Comparison of ENCODE assay signal across 9 cellular contexts in genomic region chr22:23565942-23566715, GRCh38. TPM values are rescaled to one million over a fixed set of nuclear protein-coding genes. Genes with fewer than 3 reads are reported as not detected.
DNase-seq lines count a peak whose midpoint lies in the region; ATAC-seq and TF ChIP-seq lines count a peak whose summit lies in the region.
"Had no signal": no experiment of that assay in that cellular context is flagged by ENCODE, and none has a peak within 500 bp of the region (broad histone marks: within the 10 kb centered on the region; RNA-seq: fewer than 3 reads in every experiment).

No MANE protein-coding gene starts in this region.

- no peaks in the 10 kb centered on the region for H3K36me3 ChIP-seq in CD8-positive, alpha-beta memory T cell (ENCODE audit: insufficient read depth, low read length)
- H3K36me3 ChIP-seq in esophagus squamous epithelium (no peaks in the 10 kb centered on the region), parathyroid adenoma (ENCODE audit: control insufficient read depth, insufficient read depth, low read length) (no peaks in the 10 kb centered on the region)

- H3K27ac Mint-ChIP-seq in CD8-positive, alpha-beta memory T cell, result peak overlapping the region in 4 of 8 donors; percentile 26 to 79 (median 46)

- H3K4me2 ChIP-seq in parathyroid adenoma (ENCODE audit: low read length), result peak overlapping the region; percentile 79

- H3K4me1 Mint-ChIP-seq in CD8-positive, alpha-beta memory T cell, result peaks cover 0 to 10% (median 5%) of the 10 kb centered on the region in 3 donors

- no peaks in the 10 kb centered on the region for H3K36me3 Mint-ChIP-seq in CD8-positive, alpha-beta memory T cell

- ATAC-seq in GM18907 (IDR thresholded peaks at IDR 0.05; ENCODE audit: unreplicated experiment), result no peak

- H3K27me3 Mint-ChIP-seq in CD8-positive, alpha-beta memory T cell, result peaks cover 33 to 42% of the 10 kb centered on the region in 2 donors

- H3K9me3 Mint-ChIP-seq in CD8-positive, alpha-beta memory T cell, result no peaks in the 10 kb centered on the region

- H3K9ac ChIP-seq in parathyroid adenoma, result no peak overlapping the region

- DNase-seq in CD8-positive, alpha-beta memory T cell, result no peak
- DNase-seq in NCI-H2227 treated with DMSO at 0.1 percent for 48 hours (lab: John Stamatoyannopoulos, UW), result peak; percentile 36
- no peak for DNase-seq in esophagus squamous epithelium (lab: John Stamatoyannopoulos, UW)
- no peak for DNase-seq in NCI-H2107 treated with DMSO at 0.1 percent for 48 hours (lab: John Stamatoyannopoulos, UW; ENCODE audit: unreplicated experiment)
- DNase-seq in 8988T, result no peak
- DNase-seq in stimulated activated CD8-positive, alpha-beta memory T cell treated with anti-CD3 and anti-CD28 coated beads, Interleukin-4, amount 100 ng/mL, for 48 hours, result no peak

- H3K4me3 Mint-ChIP-seq in CD8-positive, alpha-beta memory T cell, result peak overlapping the region; percentile 64 to 93 (median 82)

- H3K4me1 ChIP-seq in CD8-positive, alpha-beta memory T cell (ENCODE audit: insufficient read depth, low read length), result no peaks in the 10 kb centered on the region
- H3K4me1 ChIP-seq in esophagus squamous epithelium (peaks cover 5 to 16% (median 8%) of the 10 kb centered on the region in 3 donors), parathyroid adenoma (no peaks in the 10 kb centered on the region)

- intact Hi-C loops in esophagus squamous epithelium (cut with DNase I), result no loop called here

- WGBS in esophagus squamous epithelium, 2 donors, result 0% methylated on average over 8 to 13 of the region's 76 CpGs

- CTCF ChIA-PET in CD8-positive, alpha-beta memory T cell (lab: Charles Lee), result no interaction called here

- no peak for TF ChIP-seq CTCF in esophagus squamous epithelium (IDR thresholded peaks at IDR 0.05)
- no peak for TF ChIP-seq CTCF in parathyroid adenoma (IDR thresholded peaks at IDR 0.05)

- no peak overlapping the region for H3K27ac ChIP-seq in CD8-positive, alpha-beta memory T cell (ENCODE audit: low read depth, low read length)
- H3K27ac ChIP-seq in esophagus squamous epithelium, result no peak overlapping the region
- H3K27ac ChIP-seq in parathyroid adenoma, result no peak overlapping the region

- no peaks in the 10 kb centered on the region for H3K9me3 ChIP-seq in CD8-positive, alpha-beta memory T cell (ENCODE audit: low read length)
- H3K9me3 ChIP-seq in esophagus squamous epithelium (no peaks in the 10 kb centered on the region), parathyroid adenoma (ENCODE audit: control insufficient read depth, low read length) (no peaks in the 10 kb centered on the region)

- no peaks in the 10 kb centered on the region for H3K79me2 ChIP-seq in parathyroid adenoma

- H2AFZ ChIP-seq in parathyroid adenoma, result peak overlapping the region; percentile 71

- H3K27me3 ChIP-seq in CD8-positive, alpha-beta memory T cell (ENCODE audit: insufficient read depth, low read length, poor library complexity, severe bottlenecking), result peaks cover 14% of the 10 kb centered on the region
- H3K27me3 ChIP-seq in esophagus squamous epithelium, result peaks cover 0 to 70% (median 12%) of the 10 kb centered on the region in 4 donors
- H3K27me3 ChIP-seq in parathyroid adenoma (ENCODE audit: control insufficient read depth, insufficient read depth, low read length), result no peaks in the 10 kb centered on the region

- TF ChIP-seq POLR2A in esophagus squamous epithelium (IDR thresholded peaks at IDR 0.05), result no peak

- peak overlapping the region; percentile 61 for H3K4me3 ChIP-seq in CD8-positive, alpha-beta memory T cell (ENCODE audit: low read length)
- peak overlapping the region; percentile 3 to 62 (median 41) for H3K4me3 ChIP-seq in esophagus squamous epithelium
- H3K4me3 ChIP-seq in parathyroid adenoma (ENCODE audit: low read depth, low read length), result peak overlapping the region; percentile 45

- POLR2A ChIA-PET in CD8-positive, alpha-beta memory T cell (lab: Charles Lee), result no interaction called here

RNA-seq across cellular contexts. Expression of gene IGLL1, which starts 14.0 kb away (rescaled TPM):
- total RNA-seq in CD8-positive, alpha-beta memory T cell, result not detected
- not detected for polyA plus RNA-seq in CD8-positive, alpha-beta memory T cell
- not detected for total RNA-seq in esophagus squamous epithelium
- polyA plus RNA-seq: keratinocyte had no signal
